ENCODE assay signal across 1 cellular context in the genomic region with DNA sequence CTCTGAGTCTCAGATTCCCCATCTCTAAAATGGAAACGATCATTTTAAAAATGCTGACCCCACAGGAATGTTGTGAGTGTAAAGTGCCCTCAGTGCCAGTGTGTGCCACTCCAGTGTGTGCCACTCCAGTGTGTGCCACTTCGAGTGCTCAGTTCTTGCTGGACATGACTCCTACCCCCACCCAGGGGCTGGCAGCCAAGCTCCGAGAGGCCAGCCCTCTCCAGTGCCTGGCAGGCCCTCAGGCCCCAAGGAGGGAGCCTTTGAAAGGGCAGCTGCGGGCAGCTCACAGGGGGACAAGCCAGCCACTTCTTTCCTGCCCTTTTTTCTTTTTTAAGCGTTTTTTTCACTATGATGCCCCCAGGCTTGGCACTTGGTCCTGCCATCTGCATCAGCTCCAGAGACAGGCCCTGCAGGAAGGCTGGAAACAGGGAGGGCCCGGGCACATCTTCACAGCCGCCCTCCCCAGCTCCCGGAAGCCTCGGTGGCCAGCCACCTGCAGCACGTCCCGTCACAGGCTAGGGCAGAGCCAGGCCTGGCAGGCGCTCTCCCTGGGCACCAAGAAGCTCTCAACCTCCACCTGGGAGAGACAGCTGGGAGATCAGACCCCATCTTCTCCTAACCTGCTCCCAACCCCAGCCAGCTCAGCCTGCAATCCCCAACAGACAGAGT.
TF ChIP-seq lines count a peak whose summit lies in the region.

No MANE protein-coding gene starts in this region.

TF ChIP-seq in H1, 55 proteins besides CTCF, POLR2A, EP300 and RAD21:
- TF ChIP-seq KDM4A (IDR thresholded peaks at IDR 0.05; ENCODE audit: low read depth, low read length, severe bottlenecking) (no peak), HDAC2 (IDR thresholded peaks at IDR 0.05; ENCODE audit: borderline replicate concordance in 1 of 2, low read depth in 2 of 2, low read length in 2 of 2) (no peak), SIN3A (conservative IDR thresholded peaks at IDR 0.05 in 1 of 2, IDR thresholded peaks at IDR 0.05 in 1 of 2; ENCODE audit: low read depth in 1 of 2, low read length in 2 of 2) (no peak), GTF2F1 (IDR thresholded peaks at IDR 0.05; ENCODE audit: borderline replicate concordance, low read depth, low read length) (no peak), SIRT6 (IDR thresholded peaks at IDR 0.05; ENCODE audit: low read length) (no peak), YY1 (IDR thresholded peaks at IDR 0.05; ENCODE audit: low read depth, low read length) (no peak), FOSL1 (IDR thresholded peaks at IDR 0.05; ENCODE audit: insufficient read depth, low read depth, low read length) (no peak)
- TF ChIP-seq, protein P1, sequence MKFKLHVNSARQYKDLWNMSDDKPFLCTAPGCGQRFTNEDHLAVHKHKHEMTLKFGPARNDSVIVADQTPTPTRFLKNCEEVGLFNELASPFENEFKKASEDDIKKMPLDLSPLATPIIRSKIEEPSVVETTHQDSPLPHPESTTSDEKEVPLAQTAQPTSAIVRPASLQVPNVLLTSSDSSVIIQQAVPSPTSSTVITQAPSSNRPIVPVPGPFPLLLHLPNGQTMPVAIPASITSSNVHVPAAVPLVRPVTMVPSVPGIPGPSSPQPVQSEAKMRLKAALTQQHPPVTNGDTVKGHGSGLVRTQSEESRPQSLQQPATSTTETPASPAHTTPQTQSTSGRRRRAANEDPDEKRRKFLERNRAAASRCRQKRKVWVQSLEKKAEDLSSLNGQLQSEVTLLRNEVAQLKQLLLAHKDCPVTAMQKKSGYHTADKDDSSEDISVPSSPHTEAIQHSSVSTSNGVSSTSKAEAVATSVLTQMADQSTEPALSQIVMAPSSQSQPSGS (IDR thresholded peaks at IDR 0.05; ENCODE audit: low read length) = no peak
